ENCODE assay signal across 8 cellular contexts in genomic region chr1:5877001-5877400, GRCh38.
"Had no signal": no experiment of that assay in that cellular context is flagged by ENCODE, and none has a peak within 500 bp of the region (broad histone marks: within the 10 kb centered on the region; RNA-seq: fewer than 3 reads in every experiment).

No MANE protein-coding gene starts in this region.

- H3K27ac Mint-ChIP-seq: GM23338, H9, IgD-negative memory B cell had no signal

- H3K4me2 ChIP-seq: GM23338 had no signal

- DNase-seq: H9, HCEC 1CT, KBM-7 had no signal

- H3K4me3 Mint-ChIP-seq: GM23338, H9, IgD-negative memory B cell had no signal

- H3K4me3 ChIP-seq: GM23338 had no signal

- ATAC-seq: GM23338 had no signal

- FAIRE-seq: H1, H54, HTR-8/SVneo had no signal

- H3K27me3 Mint-ChIP-seq: IgD-negative memory B cell had no signal

- H3K4me1 Mint-ChIP-seq: GM23338, H9, IgD-negative memory B cell had no signal

- H2AFZ ChIP-seq: GM23338 had no signal
